9 cellular contexts compared by ENCODE assay signal in the genomic region with DNA sequence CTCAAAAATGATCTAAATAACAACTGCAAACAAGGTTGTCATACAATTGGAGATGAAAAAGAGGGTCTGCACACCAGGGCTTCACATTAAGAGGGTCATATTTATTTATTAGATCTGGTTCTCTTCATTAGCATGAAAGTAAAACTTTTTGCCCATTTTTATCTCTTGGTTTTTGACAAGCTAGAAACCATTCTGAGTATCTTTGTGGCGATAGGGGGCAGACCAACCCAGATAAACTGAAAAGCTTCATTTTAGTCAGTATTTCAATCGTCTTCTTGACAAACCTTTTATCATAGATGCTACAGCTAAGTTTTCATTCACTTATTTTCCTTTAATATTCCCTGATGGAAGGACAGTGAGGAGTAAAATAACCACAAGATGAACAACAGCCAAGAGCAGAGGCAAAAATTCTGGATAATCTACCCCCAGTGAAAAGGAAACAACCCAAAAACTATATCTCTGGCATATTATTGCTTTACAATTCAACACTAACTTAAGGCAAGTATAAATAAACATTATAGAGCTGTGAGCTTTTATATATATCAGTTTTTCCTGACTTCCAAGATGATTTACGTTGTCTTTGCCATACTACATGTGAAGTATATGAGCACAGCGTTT. TPM values are rescaled to one million over a fixed set of nuclear protein-coding genes. Genes with fewer than 3 reads are reported as not detected.
A peak's percentile ranks its signal among the peaks of the same experiment; 100 is the strongest.
DNase-seq lines count a peak whose midpoint lies in the region; TF ChIP-seq lines count a peak whose summit lies in the region.
"Had no signal": no experiment of that assay in that cellular context is flagged by ENCODE, and none has a peak within 500 bp of the region (broad histone marks: within the 10 kb centered on the region; RNA-seq: fewer than 3 reads in every experiment).

No MANE protein-coding gene starts in this region.

- DNase-seq in AG09319 (ENCODE audit: extremely low read depth, low read depth) (no peak), HCEC 1CT (peak; percentile 31), fibroblast of gingiva (ENCODE audit: low read depth) (peak; percentile 40), smooth muscle cell of the brain vasculature (ENCODE audit: low read depth, low spot score) (peak; percentile 24), ecto neural progenitor cell (ENCODE audit: low spot score) (no peak), DMS 273 treated with DMSO at 0.1 percent for 48 hours (lab: John Stamatoyannopoulos, UW) (no peak), amniotic stem cell (lab: John Stamatoyannopoulos, UW) (no peak)
- DNase-seq in activated CD4-positive, alpha-beta T cell treated with anti-CD3 and anti-CD28 coated beads, Interleukin-2, amount 10 ng/mL, durations not matched to agents 7 days and 5 days: peak; percentile 55

- H3K27me3 Mint-ChIP-seq in activated CD4-positive, alpha-beta T cell treated with anti-CD3 and anti-CD28 coated beads, Interleukin-2, amount 10 ng/mL, durations not matched to agents 7 days and 5 days: no peaks in the 10 kb centered on the region

- POLR2A ChIA-PET in activated CD4-positive, alpha-beta T cell treated with anti-CD3 and anti-CD28 coated beads, Interleukin-2, amount 10 ng/mL, durations not matched to agents 7 days and 5 days (lab: Charles Lee): interaction anchor here (0.6 to 0.7 kb wide), 3 partner anchors 18 to 47 kb away, joined by 3 to 7 read pairs (median 4); no protein-coding TSS in a partner anchor

- peaks cover 57% of the 10 kb centered on the region for H3K4me1 Mint-ChIP-seq in activated CD4-positive, alpha-beta T cell treated with anti-CD3 and anti-CD28 coated beads, Interleukin-2, amount 10 ng/mL, durations not matched to agents 7 days and 5 days

- no peak overlapping the region for H3K4me3 Mint-ChIP-seq in activated CD4-positive, alpha-beta T cell treated with anti-CD3 and anti-CD28 coated beads, Interleukin-2, amount 10 ng/mL, durations not matched to agents 7 days and 5 days

- H3K27ac Mint-ChIP-seq in activated CD4-positive, alpha-beta T cell treated with anti-CD3 and anti-CD28 coated beads, Interleukin-2, amount 10 ng/mL, durations not matched to agents 7 days and 5 days: peak overlapping the region; percentile 44

- peak; percentile 58 for TF ChIP-seq CTCF in AG09319 (IDR thresholded peaks at IDR 0.05; ENCODE audit: low read depth, low read length)

- H3K36me3 Mint-ChIP-seq in activated CD4-positive, alpha-beta T cell treated with anti-CD3 and anti-CD28 coated beads, Interleukin-2, amount 10 ng/mL, durations not matched to agents 7 days and 5 days (ENCODE audit: low read depth): peaks cover 70% of the 10 kb centered on the region

- peaks cover 5% of the 10 kb centered on the region for H3K9me3 Mint-ChIP-seq in activated CD4-positive, alpha-beta T cell treated with anti-CD3 and anti-CD28 coated beads, Interleukin-2, amount 10 ng/mL, durations not matched to agents 7 days and 5 days

- CTCF ChIA-PET in activated CD4-positive, alpha-beta T cell treated with anti-CD3 and anti-CD28 coated beads, Interleukin-2, amount 10 ng/mL, durations not matched to agents 7 days and 5 days (lab: Charles Lee): interaction anchor here (0.6 to 3.2 kb wide), 16 partner anchors 9 to 666 kb away, joined by 3 to 13 read pairs (median 4); no protein-coding TSS in a partner anchor

RNA-seq across cellular contexts. Expression of a gene that starts 45.2 kb away (rescaled TPM):
- total RNA-seq in activated CD4-positive, alpha-beta T cell treated with anti-CD3 and anti-CD28 coated beads, Interleukin-2, amount 10 ng/mL, durations not matched to agents 7 days and 5 days: 100 to 1,000 TPM in 1 of 2 experiments, 10 to 100 TPM in 1; 89.2 to 101 TPM
- total RNA-seq: glomerular endothelial cell had no signal

Comparison
In these comparisons a context has a peak if more than half of its experiments do, and no peak if none do; other contexts are left out.
1. DNase-seq: peak in HCEC 1CT (single experiment), activated CD4-positive, alpha-beta T cell treated with anti-CD3 and anti-CD28 coated beads, Interleukin-2, amount 10 ng/mL, durations not matched to agents 7 days and 5 days (single experiment), fibroblast of gingiva (single experiment) and smooth muscle cell of the brain vasculature (single experiment); none in AG09319 (single experiment), ecto neural progenitor cell (single experiment), DMS 273 treated with DMSO at 0.1 percent for 48 hours (single experiment) and amniotic stem cell (single experiment).